Comparison of ENCODE assay signal across 30 cellular contexts in the genomic region with DNA sequence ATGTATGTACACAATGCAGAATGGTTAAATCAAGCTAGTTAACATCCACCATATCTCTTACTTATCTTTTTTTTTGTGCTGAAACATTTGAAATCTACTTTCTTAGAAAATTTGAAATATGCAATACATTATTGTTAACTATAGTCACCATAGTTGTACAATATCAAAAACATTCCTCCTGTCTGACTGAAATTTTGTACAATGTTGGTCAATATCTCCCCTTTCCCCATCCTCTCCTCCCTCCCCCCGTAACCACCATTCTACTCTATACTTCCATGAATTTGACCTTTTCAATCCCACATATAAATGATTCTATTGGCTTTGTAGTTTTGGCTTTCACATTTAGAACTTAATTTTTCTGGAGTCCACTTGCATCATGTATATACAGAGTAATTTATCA.
DNase-seq lines count a peak whose midpoint lies in the region; ATAC-seq, FAIRE-seq and TF ChIP-seq lines count a peak whose summit lies in the region.
"Had no signal": no experiment of that assay in that cellular context is flagged by ENCODE, and none has a peak within 500 bp of the region (broad histone marks: within the 10 kb centered on the region; RNA-seq: fewer than 3 reads in every experiment).

No MANE protein-coding gene starts in this region.

- no peaks in the 10 kb centered on the region for H3K36me3 ChIP-seq in HepG2 (replicated peaks in 1 of 2; ENCODE audit: control insufficient read depth in 1 of 2, insufficient read depth in 2 of 2, low read length in 2 of 2)
- H3K36me3 ChIP-seq in right lobe of liver = no peaks in the 10 kb centered on the region
- no peaks in the 10 kb centered on the region for H3K36me3 ChIP-seq in K562 (ENCODE audit: control insufficient read depth, insufficient read depth, low read length)
- H3K36me3 ChIP-seq: BE2C; BLaER1; BLaER1 treated with 17β-estradiol and CSF1 and Interleukin-3, amounts not matched to agents 10 nM and 100 nM had no signal

- DNase-seq in HepG2 (ENCODE audit: low spot score) (no peak), right lobe of liver (no peak), K562 (ENCODE audit: extremely low read depth in 1 of 4, low spot score in 3 of 4) (no peak), NCI-H2227 treated with DMSO at 0.1 percent for 48 hours (lab: John Stamatoyannopoulos, UW) (no peak)
- DNase-seq: 8988T; ACHN; AML-193; BE2C; C1 segment of cervical spinal cord; Caco-2; Calu3; CD4-positive, alpha-beta memory T cell; CD4-positive, alpha-beta T cell; CD4-positive, CD25-positive, alpha-beta regulatory T cell; CD8-positive, alpha-beta memory T cell; CD8-positive, alpha-beta T cell; COR-L47; DMS 273 treated with DMSO at 0.1 percent for 48 hours; DMS153; DMS53; DMS79; DMS79 treated with DMSO at 0.1 percent for 48 hours; DND-41; EL had no signal

- no peak overlapping the region for H3K4me2 ChIP-seq in HepG2 (ENCODE audit: low read depth, low read length)
- H3K4me2 ChIP-seq in K562 (ENCODE audit: insufficient read depth, low read length) = no peak overlapping the region
- H3K4me2 ChIP-seq: A549; BLaER1; BLaER1 treated with 17β-estradiol and CSF1 and Interleukin-3, amounts not matched to agents 10 nM and 100 nM had no signal

- WGBS in HepG2 (ENCODE audit: low lambda C conversion rate) = 5% methylated on average over 1 of the region's 1 CpG
- 81% methylated on average over 1 of the region's 1 CpG for WGBS in right lobe of liver (ENCODE audit: insufficient coverage, low coverage, low lambda C conversion rate, missing lambda C conversion rate)
- WGBS in K562 (ENCODE audit: insufficient coverage, low coverage, missing lambda C conversion rate) = 0% methylated on average over 1 of the region's 1 CpG

- H2AFZ ChIP-seq in HepG2 (ENCODE audit: low read length) (no peak overlapping the region), K562 (ENCODE audit: low read depth, low read length) (no peak overlapping the region)

- no TSS peak for BruUV-seq in HepG2 (replicated peaks; lab: Mats Ljungman, UMichigan)
- no TSS peak for BruUV-seq in K562 (replicated peaks; lab: Mats Ljungman, UMichigan)

- in situ Hi-C loops in HepG2 (cut with HindIII; ENCODE audit: extremely low pct_ligation_motif_present, low pct_unique_long_range_greater_than_20kb) = no loop called here
- in situ Hi-C loops in K562 (cut with MboI) = no loop called here

- ATAC-seq in HepG2 (no peak), right lobe of liver (no peak), K562 (no peak)
- ATAC-seq: A549; CD8-positive, alpha-beta T cell had no signal

- POLR2A ChIA-PET in HepG2 (lab: Yijun Ruan, JAX) = no interaction called here
- POLR2A ChIA-PET in K562 (lab: Yijun Ruan, JAX) = interaction anchor here (1.2 kb wide), 1 partner anchor 9 kb away, joined by 3 read pairs; no protein-coding TSS in a partner anchor

- H3K4me1 ChIP-seq in HepG2 (ENCODE audit: insufficient read depth, low read length) (no peaks in the 10 kb centered on the region), right lobe of liver (no peaks in the 10 kb centered on the region), K562 (replicated peaks in 1 of 2; ENCODE audit: control insufficient read depth in 2 of 2, insufficient read depth in 2 of 2, low read length in 2 of 2) (no peaks in the 10 kb centered on the region)
- H3K4me1 ChIP-seq: A549, BE2C, BLaER1, Caco-2 had no signal

- no peak overlapping the region for H3K27ac ChIP-seq in HepG2 (ENCODE audit: extremely low read length, insufficient read depth, low read length)
- no peak overlapping the region for H3K27ac ChIP-seq in right lobe of liver
- H3K27ac ChIP-seq in K562 (ENCODE audit: extremely low read depth, low read depth, low read length) = no peak overlapping the region
- H3K27ac ChIP-seq: 22Rv1; A549; BLaER1; BLaER1 treated with 17β-estradiol and CSF1 and Interleukin-3, amounts not matched to agents 10 nM and 100 nM; C4-2B had no signal

- no peaks in the 10 kb centered on the region for H4K20me1 ChIP-seq in HepG2 (ENCODE audit: insufficient read depth, low read length)
- H4K20me1 ChIP-seq in K562 (replicated peaks; ENCODE audit: control insufficient read depth, insufficient read depth, low read length) = no peaks in the 10 kb centered on the region
- H4K20me1 ChIP-seq: BLaER1; BLaER1 treated with 17β-estradiol and CSF1 and Interleukin-3, amounts not matched to agents 10 nM and 100 nM had no signal

- no peak overlapping the region for H3K4me3 ChIP-seq in HepG2 (replicated peaks in 1 of 3; ENCODE audit: insufficient read depth in 1 of 3, low read depth in 2 of 3, low read length in 3 of 3)
- H3K4me3 ChIP-seq in right lobe of liver = no peak overlapping the region
- no peak overlapping the region for H3K4me3 ChIP-seq in K562
- H3K4me3 ChIP-seq: A549; BLaER1; BLaER1 treated with 17β-estradiol and CSF1 and Interleukin-3, amounts not matched to agents 10 nM and 100 nM had no signal

- H3K27me3 ChIP-seq in HepG2 (ENCODE audit: control insufficient read depth in 1 of 2, insufficient read depth in 2 of 2, low read length in 2 of 2) = no peaks in the 10 kb centered on the region
- H3K27me3 ChIP-seq in right lobe of liver = no peaks in the 10 kb centered on the region
- no peaks in the 10 kb centered on the region; a peak in 1 of 5 replicates for H3K27me3 ChIP-seq in K562 (ENCODE audit: control insufficient read depth in 2 of 2, insufficient read depth in 2 of 2, low read length in 2 of 2)
- H3K27me3 ChIP-seq: BE2C; BLaER1; BLaER1 treated with 17β-estradiol and CSF1 and Interleukin-3, amounts not matched to agents 10 nM and 100 nM had no signal

- CTCF ChIA-PET in HepG2 (lab: Yijun Ruan, JAX; ENCODE audit: low intra/inter-chr PET ratio, low total read pairs) = no interaction called here
- CTCF ChIA-PET in K562 (lab: Yijun Ruan, JAX; ENCODE audit: low intra/inter-chr PET ratio) = no interaction called here

- FAIRE-seq in HepG2 (lab: Jason Lieb, UNC) (no peak), K562 (lab: Jason Lieb, UNC) (no peak)
- FAIRE-seq: D721Med had no signal

- H3K9me3 ChIP-seq in HepG2 (ENCODE audit: low read length) (no peaks in the 10 kb centered on the region), right lobe of liver (no peaks in the 10 kb centered on the region), K562 (replicated peaks; ENCODE audit: control insufficient read depth, insufficient read depth, low read depth, low read length) (no peaks in the 10 kb centered on the region)
- H3K9me3 ChIP-seq: A549; BE2C; BLaER1; BLaER1 treated with 17β-estradiol and CSF1 and Interleukin-3, amounts not matched to agents 10 nM and 100 nM; Caco-2 had no signal

- H3K79me2 ChIP-seq in HepG2 (ENCODE audit: insufficient read depth, low read length) (no peaks in the 10 kb centered on the region), K562 (ENCODE audit: control insufficient read depth, insufficient read depth, low read length) (no peaks in the 10 kb centered on the region)

- intact Hi-C loops in HepG2 (cut with micrococcal nuclease; ENCODE audit: unreplicated experiment) (no loop called here), right lobe of liver (cut with DNase I) (no loop called here), K562 (cut with micrococcal nuclease) (no loop called here)

- H3K9ac ChIP-seq in HepG2 (ENCODE audit: insufficient read depth, low read depth, low read length) (no peak overlapping the region), K562 (ENCODE audit: insufficient read depth in 1 of 2, low read depth in 2 of 2, low read length in 2 of 2) (no peak overlapping the region)
- H3K9ac ChIP-seq: BLaER1; BLaER1 treated with 17β-estradiol and CSF1 and Interleukin-3, amounts not matched to agents 10 nM and 100 nM had no signal

- TF ChIP-seq EP300 in HepG2 (IDR thresholded peaks at IDR 0.05; ENCODE audit: low read depth in 2 of 2, low read length in 2 of 2) = no peak
- no peak for TF ChIP-seq EP300 in HepG2 (CRISPR knock-in tag; IDR thresholded peaks at IDR 0.05; ENCODE audit: borderline replicate concordance)
- TF ChIP-seq EP300 in K562 (IDR thresholded peaks at IDR 0.05; ENCODE audit: low read length) = no peak

- no peak for TF ChIP-seq RAD21 in HepG2 (CRISPR knock-in tag; IDR thresholded peaks at IDR 0.05)
- no peak for TF ChIP-seq RAD21 in K562 (CRISPR knock-in tag; conservative IDR thresholded peaks at IDR 0.05 in 1 of 2, IDR thresholded peaks at IDR 0.05 in 1 of 2)

- TF ChIP-seq POLR2A in HepG2 (IDR thresholded peaks at IDR 0.05; ENCODE audit: insufficient read depth in 1 of 2, low read depth in 2 of 2, low read length in 2 of 2) = no peak
- TF ChIP-seq POLR2A in right lobe of liver (IDR thresholded peaks at IDR 0.05) = no peak
- TF ChIP-seq POLR2A in K562 (conservative IDR thresholded peaks at IDR 0.05) = no peak

- TF ChIP-seq CTCF in HepG2 (CRISPR knock-in tag; IDR thresholded peaks at IDR 0.05) (no peak), right lobe of liver (IDR thresholded peaks at IDR 0.05) (no peak), K562 (IDR thresholded peaks at IDR 0.05 in 2 of 3, conservative IDR thresholded peaks at IDR 0.05 in 1 of 3; ENCODE audit: insufficient read depth in 2 of 3, low read depth in 1 of 3, low read length in 3 of 3) (no peak)

- no peaks in the 10 kb centered on the region for H3K9me1 ChIP-seq in K562 (ENCODE audit: control insufficient read depth, insufficient read depth, low read length)

TF ChIP-seq in HepG2, 621 proteins besides CTCF, POLR2A, EP300 and RAD21 (continues in another document):
- TF ChIP-seq MTA3 (CRISPR knock-in tag; IDR thresholded peaks at IDR 0.05) (no peak), STAT5B (CRISPR knock-in tag; IDR thresholded peaks at IDR 0.05) (no peak)
- TF ChIP-seq, protein P1, sequence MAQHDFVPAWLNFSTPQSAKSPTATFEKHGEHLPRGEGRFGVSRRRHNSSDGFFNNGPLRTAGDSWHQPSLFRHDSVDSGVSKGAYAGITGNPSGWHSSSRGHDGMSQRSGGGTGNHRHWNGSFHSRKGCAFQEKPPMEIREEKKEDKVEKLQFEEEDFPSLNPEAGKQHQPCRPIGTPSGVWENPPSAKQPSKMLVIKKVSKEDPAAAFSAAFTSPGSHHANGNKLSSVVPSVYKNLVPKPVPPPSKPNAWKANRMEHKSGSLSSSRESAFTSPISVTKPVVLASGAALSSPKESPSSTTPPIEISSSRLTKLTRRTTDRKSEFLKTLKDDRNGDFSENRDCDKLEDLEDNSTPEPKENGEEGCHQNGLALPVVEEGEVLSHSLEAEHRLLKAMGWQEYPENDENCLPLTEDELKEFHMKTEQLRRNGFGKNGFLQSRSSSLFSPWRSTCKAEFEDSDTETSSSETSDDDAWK (CRISPR knock-in tag; IDR thresholded peaks at IDR 0.05) = no peak

TF ChIP-seq in K562, 482 proteins besides CTCF, POLR2A, EP300 and RAD21:
- peak; percentile 65 for TF ChIP-seq HNRNPK (IDR thresholded peaks at IDR 0.05; ENCODE audit: low read depth, low read length, poor library complexity, severe bottlenecking)
- TF ChIP-seq XRCC4 (IDR thresholded peaks at IDR 0.05; ENCODE audit: extremely low read depth, insufficient read depth, insufficient read length) = no peak
